14 cellular contexts compared by ENCODE assay signal in genomic region chr1:103783944-103784377, GRCh38. TPM values are rescaled to one million over a fixed set of nuclear protein-coding genes. Genes with fewer than 3 reads are reported as not detected.
DNase-seq lines count a peak whose midpoint lies in the region; ATAC-seq, FAIRE-seq and TF ChIP-seq lines count a peak whose summit lies in the region.
"Had no signal": no experiment of that assay in that cellular context is flagged by ENCODE, and none has a peak within 500 bp of the region (broad histone marks: within the 10 kb centered on the region; RNA-seq: fewer than 3 reads in every experiment).

No MANE protein-coding gene starts in this region.

- H3K36me3 ChIP-seq in A673 (ENCODE audit: insufficient read depth, low read length, poor library complexity, severe bottlenecking) = no peaks in the 10 kb centered on the region
- H3K36me3 ChIP-seq: ascending aorta had no signal

- intact Hi-C loops in A673 (cut with micrococcal nuclease; ENCODE audit: unreplicated experiment) = no loop called here

- no peaks in the 10 kb centered on the region for H3K4me1 ChIP-seq in A673 (ENCODE audit: insufficient read depth, low read length, poor library complexity, severe bottlenecking)
- H3K4me1 ChIP-seq: ascending aorta had no signal

- H3K27me3 Mint-ChIP-seq in stimulated activated memory B cell treated with anti-CD40 and anti-IgM and Interleukin-4, amounts not matched to agents 10 μg/mL and 1 μg/mL and 100 μg/mL, for 72 hours = no peaks in the 10 kb centered on the region

- no peak overlapping the region for H3K27ac ChIP-seq in A673 (ENCODE audit: low read depth, low read length, poor library complexity, severe bottlenecking)
- H3K27ac ChIP-seq: ascending aorta had no signal

- no peaks in the 10 kb centered on the region for H3K9me3 ChIP-seq in A673 (ENCODE audit: low read depth, low read length, poor library complexity, severe bottlenecking)
- H3K9me3 ChIP-seq: ascending aorta had no signal

- BruUV-seq in A673 (replicated peaks; lab: Mats Ljungman, UMichigan) = no TSS peak

- no peak for DNase-seq in A673 (ENCODE audit: low spot score)
- no peak for DNase-seq in mucosa of gallbladder (ENCODE audit: low spot score)
- no peak for DNase-seq in GM12892 (ENCODE audit: insufficient read length)
- DNase-seq: COR-L47; effector CD4-positive, alpha-beta T cell; nephron progenitor cell; RPMI8226 had no signal

- TF ChIP-seq POLR2A in GM12892 (IDR thresholded peaks at IDR 0.05; ENCODE audit: low read depth, low read length) = no peak

- CTCF ChIA-PET in A673 (lab: Charles Lee) = no interaction called here

- no peak overlapping the region for H3K4me3 ChIP-seq in A673 (ENCODE audit: low read depth, low read length, poor library complexity, severe bottlenecking)
- H3K4me3 ChIP-seq: ascending aorta had no signal

- no peak for FAIRE-seq in GM12892 (lab: Jason Lieb, UNC)
- FAIRE-seq: frontal cortex, TTC549 had no signal

- ATAC-seq in GM19351 (IDR thresholded peaks at IDR 0.05; ENCODE audit: unreplicated experiment) (peak; percentile 67), HG02678 (IDR thresholded peaks at IDR 0.05; ENCODE audit: unreplicated experiment) (peak; percentile 63), HG03432 (IDR thresholded peaks at IDR 0.05; ENCODE audit: unreplicated experiment) (peak; percentile 65)
- peak; percentile 58 for ATAC-seq in stimulated activated memory B cell treated with anti-CD40 and anti-IgM and Interleukin-4, amounts not matched to agents 10 μg/mL and 1 μg/mL and 100 μg/mL, for 72 hours

- H3K36me3 Mint-ChIP-seq in stimulated activated memory B cell treated with anti-CD40 and anti-IgM and Interleukin-4, amounts not matched to agents 10 μg/mL and 1 μg/mL and 100 μg/mL, for 72 hours = no peaks in the 10 kb centered on the region

- POLR2A ChIA-PET in A673 (lab: Charles Lee; ENCODE audit: low non-redundant PET) = no interaction called here

- no peaks in the 10 kb centered on the region for H3K9me3 Mint-ChIP-seq in stimulated activated memory B cell treated with anti-CD40 and anti-IgM and Interleukin-4, amounts not matched to agents 10 μg/mL and 1 μg/mL and 100 μg/mL, for 72 hours
- H3K9me3 Mint-ChIP-seq: nephron progenitor cell had no signal

- H3K27ac Mint-ChIP-seq in stimulated activated memory B cell treated with anti-CD40 and anti-IgM and Interleukin-4, amounts not matched to agents 10 μg/mL and 1 μg/mL and 100 μg/mL, for 72 hours = peak overlapping the region; percentile 3
- H3K27ac Mint-ChIP-seq: nephron progenitor cell had no signal

- TF ChIP-seq CTCF in A673 (conservative IDR thresholded peaks at IDR 0.05; ENCODE audit: low read depth, low read length) = no peak

- H3K4me1 Mint-ChIP-seq in stimulated activated memory B cell treated with anti-CD40 and anti-IgM and Interleukin-4, amounts not matched to agents 10 μg/mL and 1 μg/mL and 100 μg/mL, for 72 hours = peaks cover 26% of the 10 kb centered on the region
- H3K4me1 Mint-ChIP-seq: nephron progenitor cell had no signal

- no peaks in the 10 kb centered on the region for H3K27me3 ChIP-seq in A673 (replicated peaks; ENCODE audit: insufficient read depth, low read depth, low read length, poor library complexity)
- H3K27me3 ChIP-seq: ascending aorta had no signal

- no peak overlapping the region for H3K4me3 Mint-ChIP-seq in stimulated activated memory B cell treated with anti-CD40 and anti-IgM and Interleukin-4, amounts not matched to agents 10 μg/mL and 1 μg/mL and 100 μg/mL, for 72 hours
- H3K4me3 Mint-ChIP-seq: nephron progenitor cell had no signal

RNA-seq across cellular contexts. Expression of gene AMY1C, which starts 34.3 kb away (rescaled TPM):
- total RNA-seq in A673 (2021) = not detected in 2 replicates
- not detected for total RNA-seq in mucosa of gallbladder
- polyA plus RNA-seq in GM12892 (2012; ENCODE audit: missing spikeins) = not detected
- total RNA-seq: ascending aorta, frontal cortex had no signal
